7 cellular contexts compared by ENCODE assay signal in genomic region chr20:38893056-38893455, GRCh38. TPM values are rescaled to one million over a fixed set of nuclear protein-coding genes. Genes with fewer than 3 reads are reported as not detected.
DNase-seq lines count a peak whose midpoint lies in the region; ATAC-seq and TF ChIP-seq lines count a peak whose summit lies in the region.

No MANE protein-coding gene starts in this region.

- peak overlapping the region; percentile 75 to 94 for H3K27ac Mint-ChIP-seq in activated naive CD4-positive, alpha-beta T cell treated with anti-CD3 and anti-CD28 coated beads, Interleukin-2, amount 50 U/mL, for 72 hours
- peak overlapping the region; percentile 74 to 94 for H3K27ac Mint-ChIP-seq in natural killer cell treated with Interleukin-12 subunit alpha and Interleukin-12 subunit beta and Interleukin-15 and Interleukin-18, amount 100 ng/mL, for 72 hours

- peaks cover 45 to 52% of the 10 kb centered on the region in 2 donors for H3K4me1 Mint-ChIP-seq in natural killer cell treated with Interleukin-12 subunit alpha and Interleukin-12 subunit beta and Interleukin-15 and Interleukin-18, amount 100 ng/mL, for 72 hours (ENCODE audit: low read depth in 2 of 2)

- no peaks in the 10 kb centered on the region for H3K9me3 Mint-ChIP-seq in activated naive CD4-positive, alpha-beta T cell treated with anti-CD3 and anti-CD28 coated beads, Interleukin-2, amount 50 U/mL, for 72 hours
- no peaks in the 10 kb centered on the region for H3K9me3 Mint-ChIP-seq in natural killer cell treated with Interleukin-12 subunit alpha and Interleukin-12 subunit beta and Interleukin-15 and Interleukin-18, amount 100 ng/mL, for 72 hours

- no peaks in the 10 kb centered on the region for H3K27me3 Mint-ChIP-seq in natural killer cell treated with Interleukin-12 subunit alpha and Interleukin-12 subunit beta and Interleukin-15 and Interleukin-18, amount 100 ng/mL, for 72 hours

- peak; percentile 23 for TF ChIP-seq POLR2A in GM18505 (IDR thresholded peaks at IDR 0.05; ENCODE audit: borderline replicate concordance, extremely low read depth, insufficient read depth, insufficient read length)

- ATAC-seq in GM18505 (IDR thresholded peaks at IDR 0.05; ENCODE audit: unreplicated experiment) (no peak), HG03571 (IDR thresholded peaks at IDR 0.05; ENCODE audit: unreplicated experiment) (peak; percentile 2), GM21423 (IDR thresholded peaks at IDR 0.05; ENCODE audit: unreplicated experiment) (no peak), HG02938 (IDR thresholded peaks at IDR 0.05; ENCODE audit: unreplicated experiment) (no peak)
- ATAC-seq in activated naive CD4-positive, alpha-beta T cell treated with anti-CD3 and anti-CD28 coated beads, Interleukin-2, amount 50 U/mL, for 72 hours, result peak in 1 of 2 donors; percentile 1
- no peak for ATAC-seq in natural killer cell treated with Interleukin-12 subunit alpha and Interleukin-12 subunit beta and Interleukin-15 and Interleukin-18, amount 100 ng/mL, for 72 hours

- peaks cover 5 to 19% of the 10 kb centered on the region in 2 donors for H3K36me3 Mint-ChIP-seq in activated naive CD4-positive, alpha-beta T cell treated with anti-CD3 and anti-CD28 coated beads, Interleukin-2, amount 50 U/mL, for 72 hours
- H3K36me3 Mint-ChIP-seq in natural killer cell treated with Interleukin-12 subunit alpha and Interleukin-12 subunit beta and Interleukin-15 and Interleukin-18, amount 100 ng/mL, for 72 hours, result peaks cover 13% of the 10 kb centered on the region

- DNase-seq in activated naive CD4-positive, alpha-beta T cell treated with anti-CD3 and anti-CD28 coated beads, Interleukin-2, amount 50 U/mL, for 72 hours (ENCODE audit: low spot score in 2 of 2), result no peak
- DNase-seq in natural killer cell treated with Interleukin-12 subunit alpha and Interleukin-12 subunit beta and Interleukin-15 and Interleukin-18, amount 100 ng/mL, for 72 hours (ENCODE audit: low spot score), result no peak
- no peak for DNase-seq in NCI-H69 (lab: John Stamatoyannopoulos, UW)

- peak overlapping the region; percentile 74 for H3K4me3 Mint-ChIP-seq in natural killer cell treated with Interleukin-12 subunit alpha and Interleukin-12 subunit beta and Interleukin-15 and Interleukin-18, amount 100 ng/mL, for 72 hours

RNA-seq across cellular contexts. Expression of gene FAM83D, which starts 33.2 kb away (rescaled TPM):
- total RNA-seq in activated naive CD4-positive, alpha-beta T cell treated with anti-CD3 and anti-CD28 coated beads, Interleukin-2, amount 50 U/mL, for 72 hours, result 10 to 100 TPM; 14.5 to 18.4 TPM
- total RNA-seq in natural killer cell treated with Interleukin-12 subunit alpha and Interleukin-12 subunit beta and Interleukin-15 and Interleukin-18, amount 100 ng/mL, for 72 hours, result 10 to 100 TPM in 1 of 2 donors, 1 to 10 TPM in 1; 8.1 to 25.0 TPM
